ENCODE assay signal across 28 cellular contexts in the genomic region with DNA sequence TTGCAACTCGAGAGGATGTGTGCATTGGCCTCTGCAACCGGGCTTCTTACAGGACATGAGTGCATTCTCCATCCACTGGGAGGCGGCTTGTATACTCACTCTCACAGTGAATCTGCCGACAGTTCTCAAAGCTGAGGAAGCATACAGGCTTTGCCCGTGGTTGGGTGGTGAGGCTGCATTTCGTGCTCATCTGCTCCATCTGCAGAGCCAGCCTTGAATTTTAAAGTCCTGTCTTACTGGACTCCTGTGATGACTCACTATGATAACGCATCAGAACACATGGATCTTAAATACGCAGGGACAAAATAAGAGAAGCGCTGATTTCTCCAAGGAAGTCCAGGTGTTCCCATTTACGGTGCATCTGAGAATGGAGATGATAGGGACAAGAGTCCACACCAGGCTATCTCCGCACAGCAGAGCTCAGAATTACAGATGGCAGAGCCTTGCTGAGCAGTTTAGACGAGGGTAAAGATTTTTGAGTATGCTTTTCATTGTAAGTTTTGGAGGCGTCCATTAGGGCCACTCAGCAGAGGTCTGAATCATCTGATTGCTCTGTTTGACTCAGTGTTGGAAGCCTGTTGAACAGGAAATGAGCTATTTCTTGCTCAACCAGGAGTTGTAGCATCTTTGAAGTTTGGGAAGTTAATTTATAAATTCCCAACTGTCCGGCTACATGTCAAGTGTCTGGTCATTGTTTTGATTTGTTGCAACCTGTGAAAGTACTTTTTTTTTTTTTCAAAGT.
A peak's percentile ranks its signal among the peaks of the same experiment; 100 is the strongest.
DNase-seq lines count a peak whose midpoint lies in the region; FAIRE-seq and TF ChIP-seq lines count a peak whose summit lies in the region.
"Had no signal": no experiment of that assay in that cellular context is flagged by ENCODE, and none has a peak within 500 bp of the region (broad histone marks: within the 10 kb centered on the region; RNA-seq: fewer than 3 reads in every experiment).

No MANE protein-coding gene starts in this region.

- H3K27ac ChIP-seq in astrocyte (ENCODE audit: low read depth, low read length), result peak overlapping the region; percentile 32
- H3K27ac ChIP-seq: 22Rv1, colonic mucosa, HL-60, left lung, upper lobe of left lung had no signal

- H3K27me3 Mint-ChIP-seq in astrocyte (ENCODE audit: low read depth, unreplicated experiment), result no peaks in the 10 kb centered on the region
- no peaks in the 10 kb centered on the region for H3K27me3 Mint-ChIP-seq in activated CD4-positive, alpha-beta memory T cell treated with anti-CD3 and anti-CD28 coated beads for 36 hours
- H3K27me3 Mint-ChIP-seq: memory B cell; stimulated activated naive B cell treated with anti-CD40 and anti-IgM and Interleukin-4, amounts not matched to agents 10 μg/mL and 1 μg/mL and 100 μg/mL, for 72 hours had no signal

- intact Hi-C loops in activated CD4-positive, alpha-beta memory T cell treated with anti-CD3 and anti-CD28 coated beads for 36 hours (cut with micrococcal nuclease), result no loop called here

- TF ChIP-seq CTCF in astrocyte (IDR thresholded peaks at IDR 0.05; ENCODE audit: insufficient read depth, low read depth, low read length) (no peak), fibroblast of pulmonary artery (IDR thresholded peaks at IDR 0.05; ENCODE audit: low read length, missing control alignments) (no peak), GM20000 (IDR thresholded peaks at IDR 0.05; ENCODE audit: extremely low read depth, missing control alignments) (no peak)

- H3K79me2 ChIP-seq in astrocyte (ENCODE audit: insufficient read depth, low read length), result no peaks in the 10 kb centered on the region

- no peaks in the 10 kb centered on the region for H3K27me3 ChIP-seq in astrocyte (ENCODE audit: insufficient read depth, low read length)
- H3K27me3 ChIP-seq: colonic mucosa, left lung, upper lobe of left lung had no signal

- H3K27ac Mint-ChIP-seq in astrocyte (ENCODE audit: unreplicated experiment), result no peak overlapping the region
- H3K27ac Mint-ChIP-seq in activated CD4-positive, alpha-beta memory T cell treated with anti-CD3 and anti-CD28 coated beads for 36 hours, result no peak overlapping the region
- H3K27ac Mint-ChIP-seq: activated CD8-positive, alpha-beta T cell treated with anti-CD3 and anti-CD28 coated beads, Interleukin-2, amount 10 ng/mL, durations not matched to agents 7 days and 5 days; activated naive CD4-positive, alpha-beta T cell treated with anti-CD3 and anti-CD28 coated beads, Interleukin-2, amount 50 U/mL, for 72 hours; memory B cell; nephron progenitor cell; stimulated activated naive B cell treated with anti-CD40 and anti-IgM and Interleukin-4, amounts not matched to agents 10 μg/mL and 1 μg/mL and 100 μg/mL, for 72 hours; T-helper 2 cell treated with Interferon-gamma antibody and Interleukin-4, amounts not matched to agents 5 μg/mL and 100 μg/mL, for 36 hours had no signal

- FAIRE-seq in astrocyte (lab: Jason Lieb, UNC) (peak; percentile 45), urothelium cell line (lab: Jason Lieb, UNC) (no peak)
- FAIRE-seq: H54 had no signal

- peaks cover 6% of the 10 kb centered on the region for H3K4me1 ChIP-seq in astrocyte (ENCODE audit: insufficient read depth, low read length)
- H3K4me1 ChIP-seq: colonic mucosa, left lung, upper lobe of left lung had no signal

- H3K4me2 ChIP-seq in astrocyte (ENCODE audit: low read length), result peak overlapping the region; percentile 80

- peak; percentile 6 for DNase-seq in DMS53 (lab: John Stamatoyannopoulos, UW)
- no peak for DNase-seq in DMS53 treated with DMSO at 0.1 percent for 48 hours (lab: John Stamatoyannopoulos, UW; ENCODE audit: unreplicated experiment)
- DNase-seq in astrocyte (ENCODE audit: low read depth), result peak; percentile 75
- peak; percentile 2 for DNase-seq in fibroblast of pulmonary artery (ENCODE audit: low read depth)
- peak; percentile 10 for DNase-seq in urothelium cell line (ENCODE audit: low spot score)
- DNase-seq in GM20000 (ENCODE audit: low spot score), result no peak
- no peak for DNase-seq in COLO668 (lab: John Stamatoyannopoulos, UW; ENCODE audit: unreplicated experiment)
- DNase-seq in activated CD4-positive, alpha-beta memory T cell treated with anti-CD3 and anti-CD28 coated beads for 36 hours, result no peak
- DNase-seq: activated CD8-positive, alpha-beta T cell treated with anti-CD3 and anti-CD28 coated beads, Interleukin-2, amount 10 ng/mL, durations not matched to agents 7 days and 5 days; colonic mucosa; effector memory CD4-positive, alpha-beta T cell; erythroblast; GF-D8; left lung; NCI-H1417 treated with DMSO at 0.1 percent for 48 hours; NCI-H2081; NCI-H2227 treated with DMSO at 0.1 percent for 48 hours; nephron progenitor cell; SHP77 treated with DMSO at 0.1 percent for 48 hours; stimulated activated naive B cell treated with anti-CD40 and anti-IgM and Interleukin-4, amounts not matched to agents 10 μg/mL and 1 μg/mL and 100 μg/mL, for 72 hours; upper lobe of left lung had no signal

- peaks cover 8% of the 10 kb centered on the region for H3K4me1 Mint-ChIP-seq in astrocyte (ENCODE audit: low read depth, unreplicated experiment)
- no peaks in the 10 kb centered on the region for H3K4me1 Mint-ChIP-seq in activated CD4-positive, alpha-beta memory T cell treated with anti-CD3 and anti-CD28 coated beads for 36 hours (ENCODE audit: low read depth)
- H3K4me1 Mint-ChIP-seq: CD14-positive monocyte; memory B cell; stimulated activated naive B cell treated with anti-CD40 and anti-IgM and Interleukin-4, amounts not matched to agents 10 μg/mL and 1 μg/mL and 100 μg/mL, for 72 hours had no signal

- H3K36me3 ChIP-seq in astrocyte (ENCODE audit: insufficient read depth, low read length), result no peaks in the 10 kb centered on the region
- H3K36me3 ChIP-seq: colonic mucosa, left lung, upper lobe of left lung had no signal

- CTCF ChIA-PET in activated CD4-positive, alpha-beta memory T cell treated with anti-CD3 and anti-CD28 coated beads for 36 hours (lab: Charles Lee), result no interaction called here

- peak overlapping the region; percentile 54 for H2AFZ ChIP-seq in astrocyte (ENCODE audit: low read depth, low read length)

- H3K9me3 Mint-ChIP-seq in astrocyte (ENCODE audit: unreplicated experiment), result no peaks in the 10 kb centered on the region
- peaks cover 8% of the 10 kb centered on the region for H3K9me3 Mint-ChIP-seq in activated CD4-positive, alpha-beta memory T cell treated with anti-CD3 and anti-CD28 coated beads for 36 hours
- H3K9me3 Mint-ChIP-seq: CD14-positive monocyte, nephron progenitor cell had no signal

- no peak overlapping the region for H3K9ac ChIP-seq in astrocyte (ENCODE audit: low read length)

- POLR2A ChIA-PET in activated CD4-positive, alpha-beta memory T cell treated with anti-CD3 and anti-CD28 coated beads for 36 hours (lab: Charles Lee), result no interaction called here

- no peak overlapping the region for H3K4me3 Mint-ChIP-seq in astrocyte (ENCODE audit: unreplicated experiment)
- H3K4me3 Mint-ChIP-seq in activated CD4-positive, alpha-beta memory T cell treated with anti-CD3 and anti-CD28 coated beads for 36 hours, result no peak overlapping the region
- H3K4me3 Mint-ChIP-seq: activated CD8-positive, alpha-beta T cell treated with anti-CD3 and anti-CD28 coated beads, Interleukin-2, amount 10 ng/mL, durations not matched to agents 7 days and 5 days; CD14-positive monocyte; memory B cell; nephron progenitor cell; stimulated activated naive B cell treated with anti-CD40 and anti-IgM and Interleukin-4, amounts not matched to agents 10 μg/mL and 1 μg/mL and 100 μg/mL, for 72 hours; T-helper 2 cell treated with Interferon-gamma antibody and Interleukin-4, amounts not matched to agents 5 μg/mL and 100 μg/mL, for 36 hours had no signal

- H3K4me3 ChIP-seq in astrocyte (ENCODE audit: insufficient read depth, low read depth, low read length) (peak overlapping the region; percentile 34), fibroblast of pulmonary artery (replicated peaks; ENCODE audit: low read depth, low read length) (no peak overlapping the region)
- H3K4me3 ChIP-seq: colonic mucosa, left lung, upper lobe of left lung had no signal

- H3K9me3 ChIP-seq in astrocyte (ENCODE audit: insufficient read depth, low read depth, low read length), result no peaks in the 10 kb centered on the region
- H3K9me3 ChIP-seq: colonic mucosa, left lung, upper lobe of left lung had no signal

- no peaks in the 10 kb centered on the region for H4K20me1 ChIP-seq in astrocyte (ENCODE audit: insufficient read depth, low read length)

- H3K36me3 Mint-ChIP-seq in astrocyte (ENCODE audit: low read depth, unreplicated experiment), result no peaks in the 10 kb centered on the region
- H3K36me3 Mint-ChIP-seq in activated CD4-positive, alpha-beta memory T cell treated with anti-CD3 and anti-CD28 coated beads for 36 hours, result no peaks in the 10 kb centered on the region
- H3K36me3 Mint-ChIP-seq: CD14-positive monocyte; memory B cell; stimulated activated naive B cell treated with anti-CD40 and anti-IgM and Interleukin-4, amounts not matched to agents 10 μg/mL and 1 μg/mL and 100 μg/mL, for 72 hours had no signal

Comparison
In these comparisons a context has a peak if more than half of its experiments do, and no peak if none do; other contexts are left out.
1. DNase-seq: peak in DMS53 (single experiment), astrocyte (single experiment), fibroblast of pulmonary artery (single experiment) and urothelium cell line (single experiment); none in DMS53 treated with DMSO at 0.1 percent for 48 hours (single experiment), GM20000 (single experiment), COLO668 (single experiment) and activated CD4-positive, alpha-beta memory T cell treated with anti-CD3 and anti-CD28 coated beads for 36 hours (single experiment).